In the genomic region with DNA sequence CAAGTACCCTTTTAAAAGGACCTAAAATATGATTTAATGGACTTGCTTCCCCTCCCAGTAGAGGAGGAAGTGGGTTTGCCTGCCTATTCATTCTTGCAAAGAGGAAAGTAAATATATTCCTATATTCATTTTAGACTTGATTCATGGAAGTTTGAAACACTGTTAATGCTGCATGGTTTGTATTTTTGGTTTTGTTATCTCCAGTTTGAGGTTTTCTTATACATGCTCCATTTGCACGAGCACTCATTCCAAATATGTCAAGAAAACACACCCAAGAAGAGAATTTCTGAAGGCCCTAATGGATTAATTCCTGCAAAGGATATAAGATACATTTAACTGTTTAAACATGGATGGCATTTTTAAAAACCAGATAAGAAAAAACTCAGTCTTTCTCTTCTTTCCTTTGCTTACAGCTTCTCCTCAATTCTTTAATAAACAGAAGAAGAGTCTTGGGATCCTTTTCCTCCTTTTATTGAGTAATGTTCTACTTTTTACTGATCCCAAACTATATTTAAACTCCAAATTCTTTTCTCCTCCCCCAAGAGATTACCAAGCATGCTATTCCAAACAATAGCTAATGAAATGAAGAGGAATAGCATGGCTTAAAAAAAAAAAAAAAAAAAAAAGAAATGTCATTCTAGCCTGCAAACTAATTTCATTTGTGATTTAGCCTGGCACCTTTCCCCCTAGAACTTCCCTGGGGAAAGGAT, we compare ENCODE assay signal across 24 cellular contexts. TPM values are rescaled to one million over a fixed set of nuclear protein-coding genes. Genes with fewer than 3 reads are reported as not detected.
A peak's percentile ranks its signal among the peaks of the same experiment; 100 is the strongest.
DNase-seq lines count a peak whose midpoint lies in the region; TF ChIP-seq lines count a peak whose summit lies in the region.
"Had no signal": no experiment of that assay in that cellular context is flagged by ENCODE, and none has a peak within 500 bp of the region (broad histone marks: within the 10 kb centered on the region; RNA-seq: fewer than 3 reads in every experiment).

No MANE protein-coding gene starts in this region.

- no peak overlapping the region for H4K91ac ChIP-seq in mesenchymal stem cell (ENCODE audit: low read length)

- no peaks in the 10 kb centered on the region for H3K27me3 ChIP-seq in A673 (replicated peaks; ENCODE audit: insufficient read depth, low read depth, low read length, poor library complexity)
- H3K27me3 ChIP-seq in mesenchymal stem cell (ENCODE audit: control insufficient read depth in 1 of 2, insufficient read depth in 1 of 2, low read length in 2 of 2), result no peaks in the 10 kb centered on the region
- H3K27me3 ChIP-seq in transverse colon, result no peaks in the 10 kb centered on the region
- H3K27me3 ChIP-seq in testis, result no peaks in the 10 kb centered on the region
- H3K27me3 ChIP-seq: body of pancreas, heart left ventricle, thyroid gland had no signal

- H3K23ac ChIP-seq in mesenchymal stem cell (ENCODE audit: low read length in 2 of 2), result no peak overlapping the region

- H3K79me1 ChIP-seq in mesenchymal stem cell (replicated peaks; ENCODE audit: low read length, poor library complexity, severe bottlenecking), result no peaks in the 10 kb centered on the region

- H3K9ac ChIP-seq in mesenchymal stem cell (ENCODE audit: low read length), result peak overlapping the region; percentile 60

- H3K14ac ChIP-seq in mesenchymal stem cell (ENCODE audit: low read length in 2 of 2), result no peak overlapping the region

- H3K4me3 ChIP-seq in A673 (ENCODE audit: low read depth, low read length, poor library complexity, severe bottlenecking) (peak overlapping the region; percentile 21), coronary artery (peak overlapping the region; percentile 40), mesenchymal stem cell (ENCODE audit: insufficient read depth in 1 of 2, low read depth in 1 of 2, low read length in 2 of 2) (peak overlapping the region in 1 of 2 experiments; percentile 70), transverse colon (no peak overlapping the region), testis (no peak overlapping the region)
- H3K4me3 ChIP-seq: A549, body of pancreas, thyroid gland had no signal

- H2AFZ ChIP-seq in mesenchymal stem cell (ENCODE audit: low read depth, low read length), result no peak overlapping the region

- H3K4ac ChIP-seq in mesenchymal stem cell (ENCODE audit: low read depth in 1 of 2, low read length in 2 of 2), result no peak overlapping the region

- H2BK5ac ChIP-seq in mesenchymal stem cell (ENCODE audit: low read depth, low read length, poor library complexity, severe bottlenecking), result no peak overlapping the region

- TF ChIP-seq POLR2A in transverse colon (IDR thresholded peaks at IDR 0.05), result no peak
- TF ChIP-seq POLR2A in testis (IDR thresholded peaks at IDR 0.05), result no peak

- CTCF ChIA-PET in A673 (lab: Charles Lee), result no interaction called here

- H2BK120ac ChIP-seq in mesenchymal stem cell (ENCODE audit: low read depth, low read length), result no peak overlapping the region

- WGBS in mesenchymal stem cell, result no CpG with 5 or more reads among the region's 1 CpG
- 29 to 36% methylated on average over 1 of the region's 1 CpG for WGBS in transverse colon (ENCODE audit: low coverage in 1 of 2), 2 donors
- WGBS in testis, 2 donors, result 45% methylated on average over 1 of the region's 1 CpG

- H3K9me3 ChIP-seq in A673 (ENCODE audit: low read depth, low read length, poor library complexity, severe bottlenecking) (no peaks in the 10 kb centered on the region), mesenchymal stem cell (ENCODE audit: control insufficient read depth, low read length) (peaks cover 8% of the 10 kb centered on the region), transverse colon (no peaks in the 10 kb centered on the region), testis (no peaks in the 10 kb centered on the region)
- H3K9me3 ChIP-seq: A549, thyroid gland had no signal

- H4K8ac ChIP-seq in mesenchymal stem cell (ENCODE audit: low read length), result no peak overlapping the region

- in situ Hi-C loops in transverse colon (cut with MboI; ENCODE audit: low pct_ligation_motif_present in 1 of 4, low pct_unique_long_range_greater_than_20kb in 1 of 4, low sequenced_read_pairs in 3 of 4), result no loop called here

- H3K4me1 ChIP-seq in A673 (ENCODE audit: insufficient read depth, low read length, poor library complexity, severe bottlenecking), result peaks cover 15% of the 10 kb centered on the region
- no peaks in the 10 kb centered on the region for H3K4me1 ChIP-seq in mesenchymal stem cell (ENCODE audit: control insufficient read depth, insufficient read depth, low read depth, low read length)
- H3K4me1 ChIP-seq in transverse colon, result no peaks in the 10 kb centered on the region
- no peaks in the 10 kb centered on the region for H3K4me1 ChIP-seq in testis
- H3K4me1 ChIP-seq: A549, body of pancreas, thyroid gland had no signal

- intact Hi-C loops in A673 (cut with micrococcal nuclease; ENCODE audit: unreplicated experiment) (no loop called here), transverse colon (cut with DNase I; ENCODE audit: low total_unique reads) (no loop called here), testis (cut with DNase I; ENCODE audit: low total_unique reads) (no loop called here)

- DNase-seq in A673 (ENCODE audit: low spot score) (no peak), H4 (ENCODE audit: low spot score) (peak; percentile 25), coronary artery (ENCODE audit: low spot score) (no peak), mesenchymal stem cell (peak; percentile 32), transverse colon (no peak), putamen (ENCODE audit: low spot score) (no peak), NCI-H2196 (lab: John Stamatoyannopoulos, UW; ENCODE audit: unreplicated experiment) (no peak), testis (no peak)
- DNase-seq: activated CD4-positive, alpha-beta T cell treated with anti-CD3 and anti-CD28 coated beads, Interleukin-2, amount 50 U/mL, for 1 hour; body of pancreas; effector memory CD8-positive, alpha-beta T cell; EL; GOT3; heart left ventricle; NCI-H1105; NCI-H2029; SIG-M5; thyroid gland had no signal

- H3K27ac ChIP-seq in A673 (ENCODE audit: low read depth, low read length, poor library complexity, severe bottlenecking) (peak overlapping the region; percentile 9), coronary artery (no peak overlapping the region), mesenchymal stem cell (ENCODE audit: low read length, poor library complexity, severe bottlenecking) (no peak overlapping the region), transverse colon (no peak overlapping the region), testis (no peak overlapping the region)
- H3K27ac ChIP-seq: A549, body of pancreas, heart left ventricle, HL-60, thyroid gland had no signal

- no peak overlapping the region for H2AK5ac ChIP-seq in mesenchymal stem cell (ENCODE audit: low read length, severe bottlenecking)

- no peak for TF ChIP-seq CTCF in A673 (conservative IDR thresholded peaks at IDR 0.05; ENCODE audit: low read depth, low read length)
- no peak for TF ChIP-seq CTCF in coronary artery (IDR thresholded peaks at IDR 0.05)
- no peak for TF ChIP-seq CTCF in transverse colon (IDR thresholded peaks at IDR 0.05)
- no peak for TF ChIP-seq CTCF in testis (IDR thresholded peaks at IDR 0.05)

- no peak for TF ChIP-seq EP300 in transverse colon (IDR thresholded peaks at IDR 0.05; ENCODE audit: low read depth)

- H2BK15ac ChIP-seq in mesenchymal stem cell (ENCODE audit: low read depth, poor library complexity, severe bottlenecking), result no peak overlapping the region

- POLR2A ChIA-PET in A673 (lab: Charles Lee; ENCODE audit: low non-redundant PET), result no interaction called here

- peak overlapping the region in 1 of 2 experiments; percentile 14 for H3K18ac ChIP-seq in mesenchymal stem cell (ENCODE audit: low read depth in 1 of 2, low read length in 2 of 2)

- no TSS peak for BruUV-seq in A673 (replicated peaks; lab: Mats Ljungman, UMichigan)

- no peak overlapping the region for H3K4me2 ChIP-seq in mesenchymal stem cell (ENCODE audit: low read length, poor library complexity, severe bottlenecking)
- H3K4me2 ChIP-seq: A549 had no signal

- H2BK12ac ChIP-seq in mesenchymal stem cell (ENCODE audit: low read length in 2 of 2), result no peak overlapping the region

- no peaks in the 10 kb centered on the region for H3K36me3 ChIP-seq in A673 (ENCODE audit: insufficient read depth, low read length, poor library complexity, severe bottlenecking)
- no peaks in the 10 kb centered on the region for H3K36me3 ChIP-seq in mesenchymal stem cell (ENCODE audit: control insufficient read depth in 1 of 2, insufficient read depth in 2 of 2, low read depth in 1 of 2, low read length in 2 of 2)
- H3K36me3 ChIP-seq in transverse colon, result no peaks in the 10 kb centered on the region
- H3K36me3 ChIP-seq in testis (ENCODE audit: low read depth, missing control alignments), result no peaks in the 10 kb centered on the region
- H3K36me3 ChIP-seq: heart left ventricle, thyroid gland had no signal

RNA-seq across cellular contexts. Expression of gene LDB2, which starts 54.6 kb away (rescaled TPM):
- total RNA-seq in A673 (2021) (45.1 and 47.4 TPM in 2 replicates), transverse colon (10 to 100 TPM in 1 of 4 donors, 1 to 10 TPM in 3; 7.0 to 46.6 (median 8.9) TPM), testis (10 to 100 TPM; 15.7 to 17.8 TPM)
- 16.8 and 21.6 TPM in 2 replicates for total RNA-seq in H4 (2014; rRNA removed; shearing (Covaris generic))
- 20.1 TPM for polyA plus RNA-seq in mesenchymal stem cell (2013, experiment 1 of 2)
- 22.8 TPM for polyA plus RNA-seq in mesenchymal stem cell (2013, experiment 2 of 2)
- polyA plus RNA-seq in testis (ENCODE audit: insufficient read depth, low read depth, low replicate concordance), result 14.6 TPM
- total RNA-seq: activated naive CD4-positive, alpha-beta T cell treated with anti-CD3 and anti-CD28 coated beads, Interleukin-2, amount 50 U/mL, for 72 hours; HepG2; OCI-LY7 had no signal
- polyA plus RNA-seq: A549, CD14-positive monocyte, HepG2 had no signal

Comparison
In these comparisons a context has a peak if more than half of its experiments do, and no peak if none do; other contexts are left out.
1. DNase-seq: peak in H4 (single experiment) and mesenchymal stem cell (single experiment); none in A673 (single experiment), coronary artery (single experiment), transverse colon (single experiment), putamen (single experiment), NCI-H2196 (single experiment) and testis (single experiment).
2. H3K4me3 ChIP-seq: peak in A673 (single experiment) and coronary artery (single experiment); none in transverse colon (0 of 4) and testis (0 of 2).